11 cellular contexts compared by ENCODE assay signal in the genomic region with DNA sequence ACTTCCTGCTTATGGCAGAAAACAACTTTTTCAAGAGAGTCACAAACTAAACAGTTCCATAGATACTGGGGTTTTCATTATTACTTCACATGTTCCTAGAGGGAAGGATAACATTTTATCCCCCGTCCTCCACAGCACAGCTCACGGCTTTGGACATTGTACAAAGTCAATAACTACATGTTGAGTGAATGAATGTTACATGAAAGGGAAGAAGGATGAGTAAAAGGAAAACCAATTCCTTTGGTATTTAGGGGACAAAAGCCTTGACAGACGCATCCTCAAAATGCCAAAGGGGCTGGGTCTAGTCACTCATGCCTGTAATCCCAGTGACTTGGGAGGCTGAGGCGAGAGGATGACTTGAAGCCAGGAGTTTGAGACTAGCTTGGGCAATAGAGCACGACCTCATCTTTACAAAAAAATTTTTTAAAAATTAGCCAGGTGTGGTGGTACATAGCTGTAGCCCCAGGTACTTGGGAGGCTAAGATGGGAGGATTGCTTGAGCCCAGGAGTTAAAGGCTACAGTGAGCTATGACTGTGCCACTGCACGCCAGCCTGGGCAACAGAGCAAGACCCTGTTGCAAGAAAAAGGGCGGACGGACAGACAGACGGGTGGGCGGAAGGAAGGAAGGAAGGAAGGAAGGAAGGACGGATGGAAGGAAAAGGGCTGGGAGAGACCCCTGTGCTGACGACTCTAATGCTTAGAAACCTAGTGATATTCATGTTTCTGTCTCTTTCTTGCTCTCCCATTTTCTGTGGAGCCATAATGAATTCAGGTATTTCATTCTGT. TPM values are rescaled to one million over a fixed set of nuclear protein-coding genes. Genes with fewer than 3 reads are reported as not detected.
DNase-seq lines count a peak whose midpoint lies in the region; ATAC-seq and TF ChIP-seq lines count a peak whose summit lies in the region.
"Had no signal": no experiment of that assay in that cellular context is flagged by ENCODE, and none has a peak within 500 bp of the region (broad histone marks: within the 10 kb centered on the region; RNA-seq: fewer than 3 reads in every experiment).

No MANE protein-coding gene starts in this region.

- no peak overlapping the region for H3K4me3 ChIP-seq in ascending aorta
- H3K4me3 ChIP-seq in thoracic aorta, result no peak overlapping the region
- no peak overlapping the region for H3K4me3 ChIP-seq in MG63
- H3K4me3 ChIP-seq: SK-N-MC had no signal

- no peak for ATAC-seq in activated CD8-positive, alpha-beta memory T cell treated with anti-CD3 and anti-CD28 coated beads, Interleukin-2, amount 10 ng/mL, durations not matched to agents 7 days and 5 days
- no peak for ATAC-seq in thoracic aorta (ENCODE audit: insufficient number of reproducible peaks, low FRiP score, low read depth)

- H3K27me3 Mint-ChIP-seq in activated CD8-positive, alpha-beta memory T cell treated with anti-CD3 and anti-CD28 coated beads, Interleukin-2, amount 10 ng/mL, durations not matched to agents 7 days and 5 days, result no peaks in the 10 kb centered on the region

- H3K4me1 ChIP-seq in ascending aorta (peaks cover 9 to 38% of the 10 kb centered on the region in 2 donors), thoracic aorta (ENCODE audit: control insufficient read depth in 1 of 2, low read depth in 2 of 2) (peaks cover 23 to 46% of the 10 kb centered on the region in 2 donors)

- peak overlapping the region; percentile 82 for H3K27ac Mint-ChIP-seq in activated CD8-positive, alpha-beta memory T cell treated with anti-CD3 and anti-CD28 coated beads, Interleukin-2, amount 10 ng/mL, durations not matched to agents 7 days and 5 days

- peaks cover 24% of the 10 kb centered on the region for H3K4me1 Mint-ChIP-seq in activated CD8-positive, alpha-beta memory T cell treated with anti-CD3 and anti-CD28 coated beads, Interleukin-2, amount 10 ng/mL, durations not matched to agents 7 days and 5 days

- no peak for DNase-seq in activated CD8-positive, alpha-beta memory T cell treated with anti-CD3 and anti-CD28 coated beads, Interleukin-2, amount 10 ng/mL, durations not matched to agents 7 days and 5 days
- DNase-seq in activated CD8-positive, alpha-beta memory T cell treated with anti-CD3 and anti-CD28 coated beads for 24 hours, result no peak
- DNase-seq in ascending aorta (ENCODE audit: low spot score in 2 of 2) (no peak), kidney tubule cell (ENCODE audit: low spot score) (peak; percentile 48), thoracic aorta (ENCODE audit: low spot score) (no peak), cortex of kidney (lab: John Stamatoyannopoulos, UW) (no peak), GDM1 (lab: John Stamatoyannopoulos, UW) (no peak), MG63 (no peak)
- DNase-seq: glutamatergic neuron, NCI-H187 treated with DMSO at 0.1 percent for 48 hours had no signal

- TF ChIP-seq CTCF in ascending aorta (IDR thresholded peaks at IDR 0.05), result no peak
- TF ChIP-seq CTCF in thoracic aorta (IDR thresholded peaks at IDR 0.05), result no peak

- no peaks in the 10 kb centered on the region for H3K9me3 Mint-ChIP-seq in activated CD8-positive, alpha-beta memory T cell treated with anti-CD3 and anti-CD28 coated beads, Interleukin-2, amount 10 ng/mL, durations not matched to agents 7 days and 5 days (ENCODE audit: low read depth)

- H3K27ac ChIP-seq in ascending aorta (peak overlapping the region; percentile 79 to 85), thoracic aorta (peak overlapping the region; percentile 69 to 71)
- H3K27ac ChIP-seq: SK-N-MC had no signal

- H3K36me3 Mint-ChIP-seq in activated CD8-positive, alpha-beta memory T cell treated with anti-CD3 and anti-CD28 coated beads, Interleukin-2, amount 10 ng/mL, durations not matched to agents 7 days and 5 days, result peaks cover 27% of the 10 kb centered on the region

- H3K9me3 ChIP-seq in ascending aorta, result no peaks in the 10 kb centered on the region
- H3K9me3 ChIP-seq in thoracic aorta, result no peaks in the 10 kb centered on the region
- no peaks in the 10 kb centered on the region for H3K9me3 ChIP-seq in MG63

- H3K36me3 ChIP-seq in ascending aorta (peaks cover 23 to 66% of the 10 kb centered on the region in 2 donors), thoracic aorta (peaks cover 37% of the 10 kb centered on the region), MG63 (peaks cover 79% of the 10 kb centered on the region)

- CTCF ChIA-PET in activated CD8-positive, alpha-beta memory T cell treated with anti-CD3 and anti-CD28 coated beads, Interleukin-2, amount 10 ng/mL, durations not matched to agents 7 days and 5 days (lab: Charles Lee), result interaction anchor here (1.2 to 3.4 kb wide), 6 partner anchors 12 to 31 kb away, joined by 3 to 44 read pairs (median 16); partner anchors contain the start of gene PI4KB

- intact Hi-C loops in ascending aorta (cut with DNase I), result no loop called here

- no peak overlapping the region for H3K4me3 Mint-ChIP-seq in activated CD8-positive, alpha-beta memory T cell treated with anti-CD3 and anti-CD28 coated beads, Interleukin-2, amount 10 ng/mL, durations not matched to agents 7 days and 5 days

- H3K27me3 ChIP-seq in ascending aorta (no peaks in the 10 kb centered on the region), thoracic aorta (replicated peaks; ENCODE audit: insufficient read depth) (no peaks in the 10 kb centered on the region), MG63 (no peaks in the 10 kb centered on the region)

RNA-seq across cellular contexts. Expression of gene PI4KB, which starts 14.6 kb away (rescaled TPM):
- total RNA-seq in activated CD8-positive, alpha-beta memory T cell treated with anti-CD3 and anti-CD28 coated beads, Interleukin-2, amount 10 ng/mL, durations not matched to agents 7 days and 5 days, result 10 to 100 TPM; 68.5 to 73.9 TPM
- total RNA-seq in ascending aorta, result 94.8 TPM
- total RNA-seq in thoracic aorta, result 10 to 100 TPM; 60.1 to 63.1 TPM
- total RNA-seq in MG63 (2014; rRNA removed; shearing (Covaris generic); ENCODE audit: low replicate concordance), result 42.2 and 44.2 TPM in 2 replicates

RNA-seq across cellular contexts. Expression of gene ZNF687, which starts 30.5 kb away (rescaled TPM):
- 10 to 100 TPM; 29.9 to 35.7 TPM for total RNA-seq in activated CD8-positive, alpha-beta memory T cell treated with anti-CD3 and anti-CD28 coated beads, Interleukin-2, amount 10 ng/mL, durations not matched to agents 7 days and 5 days
- total RNA-seq in ascending aorta (67.9 TPM), thoracic aorta (10 to 100 TPM; 22.7 to 32.2 TPM)
- 14.9 and 22.9 TPM in 2 replicates for total RNA-seq in MG63 (2014; rRNA removed; shearing (Covaris generic); ENCODE audit: low replicate concordance)

RNA-seq across cellular contexts. Expression of gene RFX5, which starts 34.4 kb away (rescaled TPM):
- 100 to 1,000 TPM; 109 to 139 TPM for total RNA-seq in activated CD8-positive, alpha-beta memory T cell treated with anti-CD3 and anti-CD28 coated beads, Interleukin-2, amount 10 ng/mL, durations not matched to agents 7 days and 5 days
- total RNA-seq in ascending aorta, result 8.4 TPM
- total RNA-seq in thoracic aorta, result 10 to 100 TPM; 49.3 to 51.7 TPM
- total RNA-seq in MG63 (2014; rRNA removed; shearing (Covaris generic); ENCODE audit: low replicate concordance), result 39.5 and 61.6 TPM in 2 replicates

RNA-seq across cellular contexts. Expression of gene PSMD4, which starts 58.1 kb away (rescaled TPM):
- total RNA-seq in activated CD8-positive, alpha-beta memory T cell treated with anti-CD3 and anti-CD28 coated beads, Interleukin-2, amount 10 ng/mL, durations not matched to agents 7 days and 5 days, result 100 to 1,000 TPM; 187 to 223 TPM
- total RNA-seq in ascending aorta (83.5 TPM), thoracic aorta (10 to 100 TPM; 79.1 to 87.6 TPM)
- 225 and 311 TPM in 2 replicates for total RNA-seq in MG63 (2014; rRNA removed; shearing (Covaris generic); ENCODE audit: low replicate concordance)

RNA-seq across cellular contexts. Expression of gene SELENBP1, which starts 59.9 kb away (rescaled TPM):
- total RNA-seq in activated CD8-positive, alpha-beta memory T cell treated with anti-CD3 and anti-CD28 coated beads, Interleukin-2, amount 10 ng/mL, durations not matched to agents 7 days and 5 days, result not detected
- 102 TPM for total RNA-seq in ascending aorta
- 10 to 100 TPM; 41.8 to 67.6 TPM for total RNA-seq in thoracic aorta
- total RNA-seq in MG63 (2014; rRNA removed; shearing (Covaris generic); ENCODE audit: low replicate concordance), result 6.0 and 10.2 TPM in 2 replicates
